9 cellular contexts compared by ENCODE assay signal in the genomic region with DNA sequence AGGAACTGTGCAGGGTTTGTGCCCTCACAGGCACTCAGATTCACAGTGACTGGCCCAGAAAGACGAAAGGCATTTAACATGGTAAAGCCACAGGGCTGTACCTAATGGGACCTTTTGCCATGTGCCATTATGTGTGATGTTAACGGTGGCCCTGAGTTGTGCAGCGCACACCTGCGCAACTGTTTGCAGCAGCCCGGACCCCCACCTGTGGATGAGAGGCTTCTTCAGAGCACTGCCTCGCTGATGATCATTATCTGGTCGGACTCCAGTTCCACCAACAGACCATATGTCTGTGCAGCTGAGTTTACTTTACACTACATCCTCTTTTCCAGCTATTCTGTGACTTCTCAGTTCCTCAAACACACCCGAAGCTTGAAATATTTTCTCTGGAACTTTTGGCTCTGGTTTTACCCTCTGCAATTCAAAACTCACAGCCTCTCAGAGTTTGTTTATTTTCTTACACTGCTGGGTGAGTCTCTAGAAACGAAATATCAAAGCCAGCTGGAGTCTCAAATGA. TPM values are rescaled to one million over a fixed set of nuclear protein-coding genes. Genes with fewer than 3 reads are reported as not detected.
A peak's percentile ranks its signal among the peaks of the same experiment; 100 is the strongest.
DNase-seq lines count a peak whose midpoint lies in the region; ATAC-seq, FAIRE-seq and TF ChIP-seq lines count a peak whose summit lies in the region.
"Had no signal": no experiment of that assay in that cellular context is flagged by ENCODE, and none has a peak within 500 bp of the region (broad histone marks: within the 10 kb centered on the region; RNA-seq: fewer than 3 reads in every experiment).

No MANE protein-coding gene starts in this region.

- in situ Hi-C loops in gastrocnemius medialis (cut with MboI; ENCODE audit: low sequenced_read_pairs in 4 of 4), result no loop called here

- H3K27ac ChIP-seq in astrocyte (ENCODE audit: low read depth, low read length) (no peak overlapping the region), foreskin keratinocyte (no peak overlapping the region), gastrocnemius medialis (no peak overlapping the region)
- H3K27ac ChIP-seq: BLaER1 treated with 17β-estradiol and CSF1 and Interleukin-3, amounts not matched to agents 10 nM and 100 nM had no signal

- H4K20me1 ChIP-seq in astrocyte (ENCODE audit: insufficient read depth, low read length), result no peaks in the 10 kb centered on the region
- H4K20me1 ChIP-seq: BLaER1 treated with 17β-estradiol and CSF1 and Interleukin-3, amounts not matched to agents 10 nM and 100 nM had no signal

- H3K27me3 Mint-ChIP-seq in astrocyte (ENCODE audit: low read depth, unreplicated experiment) (peaks cover 26% of the 10 kb centered on the region), memory B cell (peaks cover 29% of the 10 kb centered on the region)

- POLR2A ChIA-PET in AG04449 (lab: Yijun Ruan, JAX), result no interaction called here

- H3K4me3 ChIP-seq in AG04449 (ENCODE audit: low read depth, low read length) (no peak overlapping the region), astrocyte (ENCODE audit: insufficient read depth, low read depth, low read length) (no peak overlapping the region), gastrocnemius medialis (no peak overlapping the region)
- H3K4me3 ChIP-seq: BLaER1 treated with 17β-estradiol and CSF1 and Interleukin-3, amounts not matched to agents 10 nM and 100 nM had no signal

- H2AFZ ChIP-seq in astrocyte (ENCODE audit: low read depth, low read length), result no peak overlapping the region

- no peak overlapping the region for H3K9ac ChIP-seq in astrocyte (ENCODE audit: low read length)
- H3K9ac ChIP-seq: BLaER1 treated with 17β-estradiol and CSF1 and Interleukin-3, amounts not matched to agents 10 nM and 100 nM had no signal

- peaks cover 11% of the 10 kb centered on the region for H3K9me3 Mint-ChIP-seq in astrocyte (ENCODE audit: unreplicated experiment)
- H3K9me3 Mint-ChIP-seq in memory B cell, result peaks cover 5% of the 10 kb centered on the region

- intact Hi-C loops in gastrocnemius medialis (cut with DNase I; ENCODE audit: low total_unique reads), result no loop called here

- peak; percentile 21 for DNase-seq in AG04449 (ENCODE audit: low read depth, low spot score)
- peak; percentile 1 to 38 for DNase-seq in Kasumi-1 (lab: John Stamatoyannopoulos, UW)
- peak; percentile 45 for DNase-seq in astrocyte (ENCODE audit: low read depth)
- no peak for DNase-seq in memory B cell (ENCODE audit: low spot score in 2 of 2)
- DNase-seq in foreskin keratinocyte, result no peak
- no peak for DNase-seq in SHP77 treated with DMSO at 0.1 percent for 48 hours (lab: John Stamatoyannopoulos, UW)
- no peak for DNase-seq in gastrocnemius medialis

- H3K36me3 Mint-ChIP-seq in astrocyte (ENCODE audit: low read depth, unreplicated experiment) (no peaks in the 10 kb centered on the region), memory B cell (peaks cover 7% of the 10 kb centered on the region)

- no peaks in the 10 kb centered on the region for H3K79me2 ChIP-seq in astrocyte (ENCODE audit: insufficient read depth, low read length)

- ATAC-seq in memory B cell (ENCODE audit: low read depth) (peak; percentile 32), HG02981 (IDR thresholded peaks at IDR 0.05; ENCODE audit: unreplicated experiment) (no peak), foreskin keratinocyte (no peak), gastrocnemius medialis (no peak)

- no peak for TF ChIP-seq CTCF in AG04449 (IDR thresholded peaks at IDR 0.05; ENCODE audit: insufficient read depth, low read length, missing control alignments)
- no peak for TF ChIP-seq CTCF in astrocyte (IDR thresholded peaks at IDR 0.05; ENCODE audit: insufficient read depth, low read depth, low read length)
- TF ChIP-seq CTCF in foreskin keratinocyte (conservative IDR thresholded peaks at IDR 0.05), result no peak
- no peak for TF ChIP-seq CTCF in gastrocnemius medialis (IDR thresholded peaks at IDR 0.05 in 4 of 5, conservative IDR thresholded peaks at IDR 0.05 in 1 of 5)

- no peak overlapping the region for H3K27ac Mint-ChIP-seq in astrocyte (ENCODE audit: unreplicated experiment)
- no peak overlapping the region for H3K27ac Mint-ChIP-seq in memory B cell

- no peaks in the 10 kb centered on the region for H3K27me3 ChIP-seq in astrocyte (ENCODE audit: insufficient read depth, low read length)
- H3K27me3 ChIP-seq in foreskin keratinocyte, result no peaks in the 10 kb centered on the region
- no peaks in the 10 kb centered on the region for H3K27me3 ChIP-seq in gastrocnemius medialis
- H3K27me3 ChIP-seq: BLaER1 treated with 17β-estradiol and CSF1 and Interleukin-3, amounts not matched to agents 10 nM and 100 nM had no signal

- no peak overlapping the region for H3K4me2 ChIP-seq in astrocyte (ENCODE audit: low read length)

- H3K4me1 Mint-ChIP-seq in astrocyte (ENCODE audit: low read depth, unreplicated experiment), result peaks cover 2% of the 10 kb centered on the region
- H3K4me1 Mint-ChIP-seq in memory B cell, result no peaks in the 10 kb centered on the region

- no peak for FAIRE-seq in astrocyte (lab: Jason Lieb, UNC)

- H3K36me3 ChIP-seq in astrocyte (ENCODE audit: insufficient read depth, low read length) (no peaks in the 10 kb centered on the region), gastrocnemius medialis (no peaks in the 10 kb centered on the region)

- H3K9me3 ChIP-seq in astrocyte (ENCODE audit: insufficient read depth, low read depth, low read length), result no peaks in the 10 kb centered on the region
- no peaks in the 10 kb centered on the region for H3K9me3 ChIP-seq in gastrocnemius medialis

- CTCF ChIA-PET in AG04449 (lab: Yijun Ruan, JAX), result interaction anchor here (1.3 to 5.2 kb wide), 2 partner anchors 8 to 15 kb away, joined by 4 to 41 read pairs; no protein-coding TSS in a partner anchor

- H3K4me3 Mint-ChIP-seq in astrocyte (ENCODE audit: unreplicated experiment) (no peak overlapping the region), memory B cell (no peak overlapping the region)

- no peaks in the 10 kb centered on the region for H3K4me1 ChIP-seq in astrocyte (ENCODE audit: insufficient read depth, low read length)
- H3K4me1 ChIP-seq in foreskin keratinocyte, result peaks cover 8% of the 10 kb centered on the region
- H3K4me1 ChIP-seq in gastrocnemius medialis, result no peaks in the 10 kb centered on the region

- no peak for TF ChIP-seq POLR2A in gastrocnemius medialis (IDR thresholded peaks at IDR 0.05)

RNA-seq across cellular contexts. Expression of gene UBE2F, which starts 35.6 kb away (rescaled TPM):
- total RNA-seq in astrocyte, result 56.8 and 67.1 TPM in 2 replicates
- 70.5 and 71.9 TPM in 2 replicates for total RNA-seq in foreskin keratinocyte
- polyA plus RNA-seq in foreskin keratinocyte, result 85.0 and 93.1 TPM in 2 replicates
- 10 to 100 TPM; 67.3 to 97.3 (median 81.2) TPM for total RNA-seq in gastrocnemius medialis

Comparison
In these comparisons a context has a peak if more than half of its experiments do, and no peak if none do; other contexts are left out.
1. DNase-seq: peak in AG04449 (single experiment), Kasumi-1 (2 of 2) and astrocyte (single experiment); none in memory B cell (0 of 2), foreskin keratinocyte (0 of 2), SHP77 treated with DMSO at 0.1 percent for 48 hours (single experiment) and gastrocnemius medialis (0 of 2).